ENCODE assay signal across 1 cellular context in genomic region chr6:85403331-85404015, GRCh38.
TF ChIP-seq lines count a peak whose summit lies in the region.

No MANE protein-coding gene starts in this region.

TF ChIP-seq in IMR-90, 13 proteins besides CTCF, POLR2A, EP300 and RAD21:
- no peak for TF ChIP-seq RFX5 (IDR thresholded peaks at IDR 0.05; ENCODE audit: low read depth, low read length)
- no peak for TF ChIP-seq USF2 (IDR thresholded peaks at IDR 0.05; ENCODE audit: low read depth, low read length)
- no peak for TF ChIP-seq SMC3 (IDR thresholded peaks at IDR 0.05; ENCODE audit: low read depth, low read length)
- peak; percentile 49 for TF ChIP-seq RCOR1 (IDR thresholded peaks at IDR 0.05; ENCODE audit: insufficient replicate concordance, low read length)
- peak; percentile 62 for TF ChIP-seq FOS (IDR thresholded peaks at IDR 0.05; ENCODE audit: low read depth, low read length)
- 0 out of 2 replicates have a peak, but pooled peaks have one; percentile 25 for TF ChIP-seq MAZ (IDR thresholded peaks at IDR 0.05; ENCODE audit: borderline replicate concordance, low read depth, low read length)
- TF ChIP-seq NFE2L2 (IDR thresholded peaks at IDR 0.05; ENCODE audit: low read depth, low read length) = no peak
- TF ChIP-seq ELK1 (IDR thresholded peaks at IDR 0.05; ENCODE audit: borderline replicate concordance, low read depth, low read length) = no peak
- TF ChIP-seq CEBPB (IDR thresholded peaks at IDR 0.05; ENCODE audit: low read depth, low read length) = no peak
- TF ChIP-seq MXI1 (IDR thresholded peaks at IDR 0.05; ENCODE audit: borderline replicate concordance, low read depth, low read length) = no peak
- TF ChIP-seq CHD1 (IDR thresholded peaks at IDR 0.05; ENCODE audit: low read depth, low read length) = no peak
- no peak for TF ChIP-seq MAFK (IDR thresholded peaks at IDR 0.05; ENCODE audit: low read depth, low read length)
- TF ChIP-seq BHLHE40 (IDR thresholded peaks at IDR 0.05; ENCODE audit: low read depth, low read length) = no peak
